ENCODE assay signal across 8 cellular contexts in genomic region chr19:39410620-39411005, GRCh38. TPM values are rescaled to one million over a fixed set of nuclear protein-coding genes. Genes with fewer than 3 reads are reported as not detected.
DNase-seq lines count a peak whose midpoint lies in the region; ATAC-seq lines count a peak whose summit lies in the region.

No MANE protein-coding gene starts in this region.

- H3K4me1 Mint-ChIP-seq in T-helper 2 cell treated with Interferon-gamma antibody and Interleukin-4, amounts not matched to agents 5 μg/mL and 100 μg/mL, for 36 hours (ENCODE audit: low read depth), result peaks cover 36% of the 10 kb centered on the region
- H3K4me1 Mint-ChIP-seq in activated naive CD8-positive, alpha-beta T cell treated with anti-CD3 and anti-CD28 coated beads, Interleukin-2, amount 50 U/mL, for 24 hours, result peaks cover 51% of the 10 kb centered on the region

- peak overlapping the region; percentile 88 for H3K27ac ChIP-seq in substantia nigra (ENCODE audit: low read depth, low read length, poor library complexity, severe bottlenecking)

- in situ Hi-C loops in KBM-7 (cut with MboI; ENCODE audit: low pct_unique_long_range_greater_than_20kb, low sequenced_read_pairs), result no loop called here

- H3K4me3 Mint-ChIP-seq in T-helper 2 cell treated with Interferon-gamma antibody and Interleukin-4, amounts not matched to agents 5 μg/mL and 100 μg/mL, for 36 hours, result peak overlapping the region; percentile 85
- peak overlapping the region; percentile 86 for H3K4me3 Mint-ChIP-seq in activated naive CD8-positive, alpha-beta T cell treated with anti-CD3 and anti-CD28 coated beads, Interleukin-2, amount 50 U/mL, for 24 hours

- H3K27me3 Mint-ChIP-seq in T-helper 2 cell treated with Interferon-gamma antibody and Interleukin-4, amounts not matched to agents 5 μg/mL and 100 μg/mL, for 36 hours (ENCODE audit: low read depth), result peaks cover 4% of the 10 kb centered on the region
- H3K27me3 Mint-ChIP-seq in activated naive CD8-positive, alpha-beta T cell treated with anti-CD3 and anti-CD28 coated beads, Interleukin-2, amount 50 U/mL, for 24 hours, result peaks cover 2% of the 10 kb centered on the region

- DNase-seq in T-helper 2 cell treated with Interferon-gamma antibody and Interleukin-4, amounts not matched to agents 5 μg/mL and 100 μg/mL, for 36 hours (ENCODE audit: low spot score), result no peak
- DNase-seq in T-helper 2 cell (no peak), iris pigment epithelial cell (ENCODE audit: low read depth) (peak; percentile 18), substantia nigra (lab: John Stamatoyannopoulos, UW) (no peak), putamen (ENCODE audit: low spot score) (no peak), dermis blood vessel endothelial cell (no peak), KBM-7 (no peak)
- no peak for DNase-seq in activated naive CD8-positive, alpha-beta T cell treated with anti-CD3 and anti-CD28 coated beads, Interleukin-2, amount 50 U/mL, for 24 hours

- no peaks in the 10 kb centered on the region for H3K9me3 Mint-ChIP-seq in T-helper 2 cell treated with Interferon-gamma antibody and Interleukin-4, amounts not matched to agents 5 μg/mL and 100 μg/mL, for 36 hours
- no peaks in the 10 kb centered on the region for H3K9me3 Mint-ChIP-seq in activated naive CD8-positive, alpha-beta T cell treated with anti-CD3 and anti-CD28 coated beads, Interleukin-2, amount 50 U/mL, for 24 hours

- H3K36me3 Mint-ChIP-seq in T-helper 2 cell treated with Interferon-gamma antibody and Interleukin-4, amounts not matched to agents 5 μg/mL and 100 μg/mL, for 36 hours (ENCODE audit: low read depth), result peaks cover 43% of the 10 kb centered on the region
- H3K36me3 Mint-ChIP-seq in activated naive CD8-positive, alpha-beta T cell treated with anti-CD3 and anti-CD28 coated beads, Interleukin-2, amount 50 U/mL, for 24 hours (ENCODE audit: low read depth), result peaks cover 17% of the 10 kb centered on the region

- peak overlapping the region; percentile 94 for H3K27ac Mint-ChIP-seq in T-helper 2 cell treated with Interferon-gamma antibody and Interleukin-4, amounts not matched to agents 5 μg/mL and 100 μg/mL, for 36 hours
- peak overlapping the region; percentile 95 for H3K27ac Mint-ChIP-seq in activated naive CD8-positive, alpha-beta T cell treated with anti-CD3 and anti-CD28 coated beads, Interleukin-2, amount 50 U/mL, for 24 hours

- no peak for ATAC-seq in activated naive CD8-positive, alpha-beta T cell treated with anti-CD3 and anti-CD28 coated beads, Interleukin-2, amount 50 U/mL, for 24 hours

RNA-seq across cellular contexts. Expression of gene PLEKHG2, which starts 1.9 kb away (rescaled TPM):
- 13.6 and 22.1 TPM in 2 replicates for total RNA-seq in dermis blood vessel endothelial cell

RNA-seq across cellular contexts. Expression of gene ZFP36, which starts 4.0 kb away (rescaled TPM):
- total RNA-seq in dermis blood vessel endothelial cell, result 1.0 and 2.4 TPM in 2 replicates

RNA-seq across cellular contexts. Expression of gene MED29, which starts 19.4 kb away (rescaled TPM):
- 10.7 and 22.5 TPM in 2 replicates for total RNA-seq in dermis blood vessel endothelial cell

RNA-seq across cellular contexts. Expression of gene PAF1, which starts 19.7 kb away (rescaled TPM):
- 29.5 and 34.2 TPM in 2 replicates for total RNA-seq in dermis blood vessel endothelial cell

RNA-seq across cellular contexts. Expression of gene RPS16, which starts 25.1 kb away (rescaled TPM):
- total RNA-seq in dermis blood vessel endothelial cell, result 49.0 and 115 TPM in 2 replicates
